Comparison of ENCODE assay signal across 20 cellular contexts in genomic region chr1:93016171-93016570, GRCh38. TPM values are rescaled to one million over a fixed set of nuclear protein-coding genes. Genes with fewer than 3 reads are reported as not detected.
A peak's percentile ranks its signal among the peaks of the same experiment; 100 is the strongest.
DNase-seq lines count a peak whose midpoint lies in the region; ATAC-seq and TF ChIP-seq lines count a peak whose summit lies in the region.
"Had no signal": no experiment of that assay in that cellular context is flagged by ENCODE, and none has a peak within 500 bp of the region (broad histone marks: within the 10 kb centered on the region; RNA-seq: fewer than 3 reads in every experiment).

No MANE protein-coding gene starts in this region.

- H3K36me3 ChIP-seq in A673 (ENCODE audit: insufficient read depth, low read length, poor library complexity, severe bottlenecking) (no peaks in the 10 kb centered on the region), right lobe of liver (no peaks in the 10 kb centered on the region)
- H3K36me3 ChIP-seq: brain microvascular endothelial cell, esophagus squamous epithelium, upper lobe of right lung had no signal

- H3K9me3 ChIP-seq in A673 (ENCODE audit: low read depth, low read length, poor library complexity, severe bottlenecking) (no peaks in the 10 kb centered on the region), right lobe of liver (no peaks in the 10 kb centered on the region)
- H3K9me3 ChIP-seq: esophagus squamous epithelium, upper lobe of right lung had no signal

- peaks cover 56% of the 10 kb centered on the region for H3K4me1 ChIP-seq in A673 (ENCODE audit: insufficient read depth, low read length, poor library complexity, severe bottlenecking)
- no peaks in the 10 kb centered on the region for H3K4me1 ChIP-seq in right lobe of liver
- H3K4me1 ChIP-seq: esophagus squamous epithelium had no signal

- H3K4me1 Mint-ChIP-seq in activated CD8-positive, alpha-beta memory T cell treated with anti-CD3 and anti-CD28 coated beads, Interleukin-2, amount 10 ng/mL, durations not matched to agents 7 days and 5 days, result peaks cover 22% of the 10 kb centered on the region

- H3K27me3 ChIP-seq in A673 (replicated peaks; ENCODE audit: insufficient read depth, low read depth, low read length, poor library complexity) (no peaks in the 10 kb centered on the region), right lobe of liver (no peaks in the 10 kb centered on the region)
- H3K27me3 ChIP-seq: brain microvascular endothelial cell, upper lobe of right lung had no signal

- no peak overlapping the region for H3K4me3 Mint-ChIP-seq in activated CD8-positive, alpha-beta memory T cell treated with anti-CD3 and anti-CD28 coated beads, Interleukin-2, amount 10 ng/mL, durations not matched to agents 7 days and 5 days
- H3K4me3 Mint-ChIP-seq: memory B cell; T-helper 2 cell treated with Interferon-gamma antibody and Interleukin-4, amounts not matched to agents 5 μg/mL and 100 μg/mL, for 36 hours had no signal

- no peaks in the 10 kb centered on the region for H3K9me3 Mint-ChIP-seq in activated CD8-positive, alpha-beta memory T cell treated with anti-CD3 and anti-CD28 coated beads, Interleukin-2, amount 10 ng/mL, durations not matched to agents 7 days and 5 days (ENCODE audit: low read depth)
- H3K9me3 Mint-ChIP-seq: memory B cell; T-helper 2 cell treated with Interferon-gamma antibody and Interleukin-4, amounts not matched to agents 5 μg/mL and 100 μg/mL, for 36 hours had no signal

- TF ChIP-seq POLR2A in right lobe of liver (IDR thresholded peaks at IDR 0.05), result no peak

- TF ChIP-seq CTCF in A673 (conservative IDR thresholded peaks at IDR 0.05; ENCODE audit: low read depth, low read length) (no peak), cardiac fibroblast (IDR thresholded peaks at IDR 0.05; ENCODE audit: low read depth, low read length) (no peak), right lobe of liver (IDR thresholded peaks at IDR 0.05) (no peak)

- H3K4me3 ChIP-seq in A673 (ENCODE audit: low read depth, low read length, poor library complexity, severe bottlenecking) (peak overlapping the region; percentile 3), cardiac fibroblast (replicated peaks in 1 of 2; ENCODE audit: low read depth in 2 of 2, low read length in 2 of 2) (no peak overlapping the region), right lobe of liver (no peak overlapping the region)
- H3K4me3 ChIP-seq: esophagus squamous epithelium, upper lobe of right lung had no signal

- CTCF ChIA-PET in A673 (lab: Charles Lee), result interaction anchor here (0.8 kb wide), 1 partner anchor 32 kb away, joined by 3 read pairs; no protein-coding TSS in a partner anchor
- CTCF ChIA-PET in activated CD8-positive, alpha-beta memory T cell treated with anti-CD3 and anti-CD28 coated beads, Interleukin-2, amount 10 ng/mL, durations not matched to agents 7 days and 5 days (lab: Charles Lee), result interaction anchor here (1.4 to 1.9 kb wide), 3 partner anchors 14 to 48 kb away, joined by 5 to 6 read pairs (median 5); no protein-coding TSS in a partner anchor

- no peak for DNase-seq in A673 (ENCODE audit: low spot score)
- peak; percentile 38 for DNase-seq in HuH-7 (ENCODE audit: low spot score)
- peak; percentile 35 to 39 for DNase-seq in cardiac fibroblast (ENCODE audit: low read depth in 2 of 2)
- DNase-seq in right lobe of liver, result peak in 1 of 3 donors; percentile 48
- no peak for DNase-seq in activated CD8-positive, alpha-beta memory T cell treated with anti-CD3 and anti-CD28 coated beads, Interleukin-2, amount 10 ng/mL, durations not matched to agents 7 days and 5 days
- no peak for DNase-seq in CD1c-positive myeloid dendritic cell (ENCODE audit: extremely low spot score)
- no peak for DNase-seq in middle frontal gyrus (ENCODE audit: extremely low spot score, low spot score)
- DNase-seq in NCI-H1436 treated with DMSO at 0.1 percent for 48 hours (lab: John Stamatoyannopoulos, UW), result no peak
- DNase-seq: activated CD4-positive, CD25-positive, alpha-beta regulatory T cell treated with anti-CD3 and anti-CD28 coated beads, Interleukin-2, amount 50 U/mL, for 72 hours; activated naive CD4-positive, alpha-beta T cell; brain microvascular endothelial cell; esophagus squamous epithelium; GF-D8; KBM-7; NCI-H1417 treated with DMSO at 0.1 percent for 48 hours; stimulated activated CD4-positive, alpha-beta T cell treated with anti-CD3 and anti-CD28 coated beads, Interleukin-12 subunit alpha, Interleukin-12 subunit beta, amount 100 ng/mL, for 4 hours; stimulated activated naive CD8-positive, alpha-beta T cell treated with anti-CD3 and anti-CD28 coated beads, Interleukin-15, Interleukin-2, amounts not matched to agents 100 U/mL and 50 U/mL, for 24 hours; upper lobe of right lung had no signal

- POLR2A ChIA-PET in A673 (lab: Charles Lee; ENCODE audit: low non-redundant PET), result interaction anchor here (0.6 kb wide), 1 partner anchor 177 kb away, joined by 4 read pairs; no protein-coding TSS in a partner anchor

- H3K36me3 Mint-ChIP-seq in activated CD8-positive, alpha-beta memory T cell treated with anti-CD3 and anti-CD28 coated beads, Interleukin-2, amount 10 ng/mL, durations not matched to agents 7 days and 5 days, result no peaks in the 10 kb centered on the region

- 20% methylated on average over 3 of the region's 4 CpGs for WGBS in right lobe of liver (ENCODE audit: insufficient coverage, low coverage, low lambda C conversion rate, missing lambda C conversion rate)

- no peak overlapping the region for H3K27ac Mint-ChIP-seq in activated CD8-positive, alpha-beta memory T cell treated with anti-CD3 and anti-CD28 coated beads, Interleukin-2, amount 10 ng/mL, durations not matched to agents 7 days and 5 days
- H3K27ac Mint-ChIP-seq: memory B cell; T-helper 2 cell treated with Interferon-gamma antibody and Interleukin-4, amounts not matched to agents 5 μg/mL and 100 μg/mL, for 36 hours had no signal

- H3K27ac ChIP-seq in A673 (ENCODE audit: low read depth, low read length, poor library complexity, severe bottlenecking) (peak overlapping the region; percentile 82), right lobe of liver (no peak overlapping the region)
- H3K27ac ChIP-seq: brain microvascular endothelial cell, esophagus squamous epithelium, upper lobe of right lung had no signal

- peaks cover 34% of the 10 kb centered on the region for H3K27me3 Mint-ChIP-seq in activated CD8-positive, alpha-beta memory T cell treated with anti-CD3 and anti-CD28 coated beads, Interleukin-2, amount 10 ng/mL, durations not matched to agents 7 days and 5 days

- ATAC-seq in right lobe of liver, result peak; percentile 78 to 87 (median 85)
- no peak for ATAC-seq in activated CD8-positive, alpha-beta memory T cell treated with anti-CD3 and anti-CD28 coated beads, Interleukin-2, amount 10 ng/mL, durations not matched to agents 7 days and 5 days
- ATAC-seq: stimulated activated naive CD8-positive, alpha-beta T cell treated with anti-CD3 and anti-CD28 coated beads, Interleukin-15, Interleukin-2, amounts not matched to agents 100 U/mL and 50 U/mL, for 24 hours; upper lobe of right lung had no signal

- TSS peak; percentile 71 for BruUV-seq in A673 (replicated peaks; lab: Mats Ljungman, UMichigan)

- intact Hi-C loops in A673 (cut with micrococcal nuclease; ENCODE audit: unreplicated experiment) (no loop called here), right lobe of liver (cut with DNase I) (no loop called here)

RNA-seq across cellular contexts. Expression of gene DIPK1A, which starts 54.9 kb away (rescaled TPM):
- total RNA-seq in A673 (2021) (10.3 and 10.9 TPM in 2 replicates), right lobe of liver (10 to 100 TPM; 10.8 to 25.3 (median 15.1) TPM)
- total RNA-seq in activated CD8-positive, alpha-beta memory T cell treated with anti-CD3 and anti-CD28 coated beads, Interleukin-2, amount 10 ng/mL, durations not matched to agents 7 days and 5 days, result 10 to 100 TPM in 1 of 2 experiments, 1 to 10 TPM in 1; 8.6 to 14.3 TPM

Comparison
In these comparisons a context has a peak if more than half of its experiments do, and no peak if none do; other contexts are left out.
1. DNase-seq: peak in HuH-7 (single experiment) and cardiac fibroblast (2 of 2); none in A673 (single experiment), activated CD8-positive, alpha-beta memory T cell treated with anti-CD3 and anti-CD28 coated beads, Interleukin-2, amount 10 ng/mL, durations not matched to agents 7 days and 5 days (single experiment), CD1c-positive myeloid dendritic cell (single experiment), middle frontal gyrus (single experiment) and NCI-H1436 treated with DMSO at 0.1 percent for 48 hours (single experiment).